Comparison of ENCODE assay signal across 23 cellular contexts in the genomic region with DNA sequence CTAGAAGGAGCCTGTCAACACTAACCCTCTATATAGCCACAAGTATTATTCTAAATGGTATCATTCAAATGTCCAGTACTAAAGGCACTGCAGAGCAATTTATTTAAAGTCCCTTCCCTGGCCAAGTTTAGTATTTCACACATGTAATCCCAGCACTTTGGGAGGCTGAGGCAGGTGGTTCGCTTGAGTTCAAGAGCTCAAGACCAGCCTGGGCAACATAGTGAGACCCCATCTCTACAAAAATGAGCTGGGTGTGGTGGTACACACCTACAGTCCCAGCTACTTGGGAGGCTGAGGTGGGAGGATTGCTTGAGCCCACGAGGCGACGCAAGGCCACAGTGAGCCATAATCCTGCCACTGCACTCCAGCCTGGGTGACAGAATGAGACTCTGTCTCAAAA.
"Had no signal": no experiment of that assay in that cellular context is flagged by ENCODE, and none has a peak within 500 bp of the region (broad histone marks: within the 10 kb centered on the region; RNA-seq: fewer than 3 reads in every experiment).

No MANE protein-coding gene starts in this region.

- H3K4me3 ChIP-seq: colonic mucosa, gastrocnemius medialis, mucosa of descending colon, sigmoid colon, thyroid gland had no signal

- H3K27ac Mint-ChIP-seq: activated CD4-positive, alpha-beta T cell treated with anti-CD3 and anti-CD28 coated beads, Interleukin-2, amount 10 ng/mL, durations not matched to agents 7 days and 5 days; activated CD8-positive, alpha-beta T cell treated with anti-CD3 and anti-CD28 coated beads, Interleukin-2, amount 10 ng/mL, durations not matched to agents 7 days and 5 days; activated naive CD4-positive, alpha-beta T cell treated with anti-CD3 and anti-CD28 coated beads, Interleukin-2, amount 10 ng/mL, durations not matched to agents 7 days and 5 days; activated naive CD8-positive, alpha-beta T cell treated with anti-CD3 and anti-CD28 coated beads, Interleukin-2, amount 50 U/mL, for 24 hours; activated T-cell treated with anti-CD3 and anti-CD28 coated beads, Interleukin-2, amount 50 U/mL, for 24 hours had no signal

- FAIRE-seq: endometrium, urothelium cell line had no signal

- H3K9ac ChIP-seq: parathyroid adenoma had no signal

- H3K9me3 Mint-ChIP-seq: activated CD4-positive, alpha-beta T cell treated with anti-CD3 and anti-CD28 coated beads, Interleukin-2, amount 10 ng/mL, durations not matched to agents 7 days and 5 days; activated naive CD4-positive, alpha-beta T cell treated with anti-CD3 and anti-CD28 coated beads, Interleukin-2, amount 10 ng/mL, durations not matched to agents 7 days and 5 days; activated naive CD8-positive, alpha-beta T cell treated with anti-CD3 and anti-CD28 coated beads, Interleukin-2, amount 50 U/mL, for 24 hours; activated T-cell treated with anti-CD3 and anti-CD28 coated beads, Interleukin-2, amount 50 U/mL, for 24 hours; naive thymus-derived CD4-positive, alpha-beta T cell had no signal

- DNase-seq: activated CD4-positive, alpha-beta T cell treated with anti-CD3 and anti-CD28 coated beads, Interleukin-2, amount 10 ng/mL, durations not matched to agents 7 days and 5 days; activated CD8-positive, alpha-beta T cell treated with anti-CD3 and anti-CD28 coated beads, Interleukin-2, amount 10 ng/mL, durations not matched to agents 7 days and 5 days; activated naive CD4-positive, alpha-beta T cell treated with anti-CD3 and anti-CD28 coated beads, Interleukin-2, amount 10 ng/mL, durations not matched to agents 7 days and 5 days; activated naive CD8-positive, alpha-beta T cell treated with anti-CD3 and anti-CD28 coated beads, Interleukin-2, amount 50 U/mL, for 24 hours; activated T-cell treated with anti-CD3 and anti-CD28 coated beads, Interleukin-2, amount 50 U/mL, for 24 hours; anterior cingulate cortex; brain microvascular endothelial cell; central memory CD4-positive, alpha-beta T cell; colonic mucosa; gastrocnemius medialis; head of caudate nucleus; kidney glomerular epithelial cell; mesenchymal stem cell; mucosa of descending colon; naive thymus-derived CD4-positive, alpha-beta T cell; sigmoid colon; stimulated activated CD4-positive, alpha-beta T cell treated with anti-CD3 and anti-CD28 coated beads, Interleukin-4, amount 100 ng/mL, for 24 hours; stimulated activated naive CD4-positive, alpha-beta T cell; thyroid gland had no signal

- H3K36me3 ChIP-seq: colonic mucosa, neutrophil, thyroid gland had no signal

- H3K9me3 ChIP-seq: colonic mucosa, gastrocnemius medialis, mucosa of descending colon, neutrophil, sigmoid colon, thyroid gland had no signal

- H3K4me3 Mint-ChIP-seq: activated CD4-positive, alpha-beta T cell treated with anti-CD3 and anti-CD28 coated beads, Interleukin-2, amount 10 ng/mL, durations not matched to agents 7 days and 5 days; activated CD8-positive, alpha-beta T cell treated with anti-CD3 and anti-CD28 coated beads, Interleukin-2, amount 10 ng/mL, durations not matched to agents 7 days and 5 days; activated naive CD4-positive, alpha-beta T cell treated with anti-CD3 and anti-CD28 coated beads, Interleukin-2, amount 10 ng/mL, durations not matched to agents 7 days and 5 days; activated naive CD8-positive, alpha-beta T cell treated with anti-CD3 and anti-CD28 coated beads, Interleukin-2, amount 50 U/mL, for 24 hours; activated T-cell treated with anti-CD3 and anti-CD28 coated beads, Interleukin-2, amount 50 U/mL, for 24 hours had no signal

- H3K27me3 Mint-ChIP-seq: activated CD4-positive, alpha-beta T cell treated with anti-CD3 and anti-CD28 coated beads, Interleukin-2, amount 10 ng/mL, durations not matched to agents 7 days and 5 days; activated naive CD4-positive, alpha-beta T cell treated with anti-CD3 and anti-CD28 coated beads, Interleukin-2, amount 10 ng/mL, durations not matched to agents 7 days and 5 days; activated naive CD8-positive, alpha-beta T cell treated with anti-CD3 and anti-CD28 coated beads, Interleukin-2, amount 50 U/mL, for 24 hours; activated T-cell treated with anti-CD3 and anti-CD28 coated beads, Interleukin-2, amount 50 U/mL, for 24 hours; naive thymus-derived CD4-positive, alpha-beta T cell had no signal

- ATAC-seq: activated CD8-positive, alpha-beta T cell treated with anti-CD3 and anti-CD28 coated beads, Interleukin-2, amount 10 ng/mL, durations not matched to agents 7 days and 5 days; activated naive CD8-positive, alpha-beta T cell treated with anti-CD3 and anti-CD28 coated beads, Interleukin-2, amount 50 U/mL, for 24 hours; gastrocnemius medialis; mucosa of descending colon; naive thymus-derived CD4-positive, alpha-beta T cell had no signal

- H3K27me3 ChIP-seq: brain microvascular endothelial cell, colonic mucosa, gastrocnemius medialis, neutrophil, sigmoid colon, thyroid gland had no signal

- H3K27ac ChIP-seq: brain microvascular endothelial cell, colonic mucosa, gastrocnemius medialis, neutrophil, parathyroid adenoma, thyroid gland had no signal

- H2AFZ ChIP-seq: parathyroid adenoma had no signal
